Comparison of ENCODE assay signal across 1 cellular context in genomic region chr1:25247024-25247828, GRCh38.
TF ChIP-seq lines count a peak whose summit lies in the region.

Gene RSRP1 (minus strand): TSS chr1:25247454. CDS start chr1:25246963, 491 bp downstream.

TF ChIP-seq in A549, 52 proteins besides CTCF, POLR2A, EP300 and RAD21 (continued from another document):
- no peak for TF ChIP-seq PBX3 (IDR thresholded peaks at IDR 0.05)
- no peak for TF ChIP-seq USF2 (IDR thresholded peaks at IDR 0.05)
- TF ChIP-seq SREBF2 (IDR thresholded peaks at IDR 0.05) = no peak
